10 cellular contexts compared by ENCODE assay signal in the genomic region with DNA sequence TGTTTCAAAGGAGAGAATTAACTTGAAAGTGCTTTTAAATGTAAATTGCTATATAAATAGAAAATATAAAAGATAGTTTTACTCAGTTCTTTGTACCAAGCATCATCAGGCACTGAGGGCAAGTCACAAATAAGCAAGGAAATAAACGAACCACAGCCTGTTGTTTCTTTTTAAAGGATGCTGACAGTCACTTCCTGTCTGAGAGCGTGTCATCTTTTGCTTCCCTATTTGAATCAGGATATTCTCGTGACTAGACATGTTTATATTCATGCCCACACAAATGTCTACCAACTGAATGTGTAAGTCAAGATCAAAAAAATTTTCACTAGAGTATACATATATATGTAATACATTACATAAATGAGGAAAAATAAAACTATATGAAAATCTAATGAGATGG.
DNase-seq lines count a peak whose midpoint lies in the region; ATAC-seq and TF ChIP-seq lines count a peak whose summit lies in the region.
"Had no signal": no experiment of that assay in that cellular context is flagged by ENCODE, and none has a peak within 500 bp of the region (broad histone marks: within the 10 kb centered on the region; RNA-seq: fewer than 3 reads in every experiment).

No MANE protein-coding gene starts in this region.

- H3K27ac ChIP-seq in OCI-LY3 (ENCODE audit: low read length) (no peak overlapping the region), neutrophil (peak overlapping the region; percentile 85)
- H3K27ac ChIP-seq: 22Rv1 had no signal

- H3K9ac ChIP-seq in OCI-LY3 (ENCODE audit: low read length) = no peak overlapping the region

- H3K4me3 ChIP-seq in OCI-LY3 (ENCODE audit: low read length) (no peak overlapping the region), neutrophil (ENCODE audit: low read depth in 1 of 2, low read length in 1 of 2) (peak overlapping the region in 1 of 2 experiments; percentile 21)

- H3K9me3 ChIP-seq in OCI-LY3 (ENCODE audit: insufficient read depth, low read length) (no peaks in the 10 kb centered on the region), neutrophil (no peaks in the 10 kb centered on the region)

- DNase-seq in DMS53 (lab: John Stamatoyannopoulos, UW) (peak; percentile 36), DMS53 treated with DMSO at 0.1 percent for 48 hours (lab: John Stamatoyannopoulos, UW; ENCODE audit: unreplicated experiment) (no peak), nucleus accumbens (lab: John Stamatoyannopoulos, UW) (no peak), GM19240 (ENCODE audit: insufficient read length, low spot score) (no peak)
- no peak for DNase-seq in stimulated activated CD4-positive, alpha-beta T cell treated with anti-CD3 and anti-CD28 coated beads, Interleukin-2, amount 100 ng/mL, for 24 hours

- H3K79me2 ChIP-seq in OCI-LY3 (ENCODE audit: low read length) = no peaks in the 10 kb centered on the region

- H4K20me1 ChIP-seq in OCI-LY3 (ENCODE audit: insufficient read depth, low read length) = no peaks in the 10 kb centered on the region

- H3K4me2 ChIP-seq in OCI-LY3 (ENCODE audit: low read length) = no peak overlapping the region

- H2AFZ ChIP-seq in OCI-LY3 (ENCODE audit: low read depth, low read length) = peak overlapping the region; percentile 13; the same call in 1 of the 2 replicates

- H3K27me3 ChIP-seq in OCI-LY3 (ENCODE audit: low read depth, low read length) (no peaks in the 10 kb centered on the region), neutrophil (no peaks in the 10 kb centered on the region)

- peak; percentile 84 for ATAC-seq in HG02763 (IDR thresholded peaks at IDR 0.05; ENCODE audit: unreplicated experiment)
- ATAC-seq: Right ventricle myocardium inferior had no signal

- TF ChIP-seq CTCF in OCI-LY3 (IDR thresholded peaks at IDR 0.05; ENCODE audit: low read depth, low read length) (no peak), neutrophil (IDR thresholded peaks at IDR 0.05) (no peak)

- H3K4me1 ChIP-seq in OCI-LY3 (ENCODE audit: low read length) (peaks cover 11% of the 10 kb centered on the region), neutrophil (ENCODE audit: control insufficient read depth in 1 of 2, insufficient read depth in 1 of 2, low read depth in 1 of 2, low read length in 1 of 2) (peaks cover 11 to 17% of the 10 kb centered on the region in 2 experiments)

- H3K36me3 ChIP-seq in OCI-LY3 (replicated peaks; ENCODE audit: low read depth, low read length) (no peaks in the 10 kb centered on the region), neutrophil (no peaks in the 10 kb centered on the region)
